ENCODE assay signal across 8 cellular contexts in the genomic region with DNA sequence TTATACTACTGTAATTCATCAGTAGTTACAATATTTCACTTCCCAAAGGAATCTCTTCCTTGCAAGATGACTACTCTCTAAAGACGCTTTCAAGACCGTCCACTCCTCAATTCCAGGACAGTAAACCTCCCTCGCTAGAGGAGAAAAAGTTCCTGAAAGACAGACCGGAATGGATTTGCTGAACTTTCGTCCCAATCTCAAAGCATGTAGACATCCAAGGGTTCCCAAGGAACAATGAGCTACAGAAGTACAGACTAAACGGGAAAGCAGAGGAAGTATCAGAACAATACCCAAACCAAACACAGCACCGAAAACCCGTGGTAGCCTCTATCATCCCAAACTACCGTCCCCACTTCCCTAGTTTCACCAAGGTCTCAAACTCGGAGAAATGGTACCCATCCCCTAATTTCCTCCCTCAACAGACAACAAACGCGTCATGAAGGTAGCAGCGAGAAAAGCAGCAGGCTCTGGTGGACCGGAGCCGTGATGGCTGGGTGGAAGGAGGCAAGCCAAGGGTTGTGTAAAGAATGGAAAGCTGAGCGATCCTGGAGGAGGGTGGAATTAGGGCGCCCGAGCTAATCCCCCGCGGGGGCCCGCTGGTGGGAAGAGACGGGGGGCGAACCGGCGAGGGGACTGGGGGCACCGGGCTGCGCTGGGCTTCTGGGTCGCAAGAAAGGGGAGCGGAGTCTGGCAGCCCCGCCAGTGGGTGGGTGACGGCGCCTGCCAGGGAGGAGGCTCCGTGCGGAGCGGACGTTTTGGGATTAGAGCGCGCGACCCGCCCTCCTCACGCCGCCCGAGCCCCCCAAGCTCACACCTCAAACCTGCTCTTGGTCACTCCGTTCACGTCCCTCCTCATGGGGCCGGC. TPM values are rescaled to one million over a fixed set of nuclear protein-coding genes. Genes with fewer than 3 reads are reported as not detected.
A peak's percentile ranks its signal among the peaks of the same experiment; 100 is the strongest.
DNase-seq lines count a peak whose midpoint lies in the region; ATAC-seq and TF ChIP-seq lines count a peak whose summit lies in the region.

No MANE protein-coding gene starts in this region.

- H3K9me3 ChIP-seq in ovary: no peaks in the 10 kb centered on the region

- peak; percentile 8 for ATAC-seq in Right ventricle myocardium superior (ENCODE audit: poor library complexity)

- peak overlapping the region; percentile 99 for H3K4me3 ChIP-seq in HL-60 (replicated peaks; ENCODE audit: insufficient read depth, low read length)
- peak overlapping the region; percentile 99 for H3K4me3 ChIP-seq in ovary

- H3K27ac ChIP-seq in HL-60 (replicated peaks) (peak overlapping the region; percentile 90), ovary (peak overlapping the region; percentile 86 to 89)

- no peak for TF ChIP-seq POLR2A in ovary (IDR thresholded peaks at IDR 0.05)

- 0 to 1% (median 1%) methylated on average over 38 to 46 of the region's 46 CpGs for WGBS in ovary, 3 donors

- intact Hi-C loops in Right ventricle myocardium superior (cut with DNase I): no loop called here
- intact Hi-C loops in ovary (cut with DNase I): no loop called here

- H3K4me1 ChIP-seq in ovary (ENCODE audit: insufficient read depth): peaks cover 1% of the 10 kb centered on the region

- no peaks in the 10 kb centered on the region for H3K36me3 ChIP-seq in ovary

- H3K27me3 ChIP-seq in HL-60 (ENCODE audit: insufficient read depth, poor library complexity, severe bottlenecking) (no peaks in the 10 kb centered on the region), ovary (no peaks in the 10 kb centered on the region)

- TF ChIP-seq CTCF in HL-60 (IDR thresholded peaks at IDR 0.05; ENCODE audit: insufficient read depth, low read length) (no peak), ovary (IDR thresholded peaks at IDR 0.05) (no peak), GM13976 (IDR thresholded peaks at IDR 0.05; ENCODE audit: borderline replicate concordance, control extremely low read depth, extremely low read depth, insufficient read depth, missing control alignments) (no peak)

- peak; percentile 50 for DNase-seq in NCI-H82 (lab: John Stamatoyannopoulos, UW)
- no peak for DNase-seq in NCI-H82 treated with DMSO at 0.1 percent for 48 hours (lab: John Stamatoyannopoulos, UW; ENCODE audit: unreplicated experiment)
- peak in 1 of 2 experiments; percentile 9 for DNase-seq in HL-60 (ENCODE audit: low read depth in 1 of 2, low spot score in 1 of 2)
- DNase-seq in activated effector memory CD4-positive, alpha-beta T cell treated with anti-CD3 and anti-CD28 coated beads, Interleukin-2, amount 50 U/mL, for 16 hours: peak; percentile 74
- DNase-seq in Right ventricle myocardium superior: peak; percentile 54
- DNase-seq in ovary: peak in 2 of 5 donors; percentile 20 to 24
- DNase-seq in NCI-H526 (lab: John Stamatoyannopoulos, UW): no peak
- no peak for DNase-seq in GM13976 (ENCODE audit: low spot score)

- no peak for TF ChIP-seq EP300 in ovary (IDR thresholded peaks at IDR 0.05)

- in situ Hi-C loops in GM13976 (cut with MboI; ENCODE audit: low sequenced_read_pairs, unreplicated experiment): no loop called here

RNA-seq across cellular contexts. Expression of gene FBXL20, which starts 0.6 kb away (rescaled TPM):
- total RNA-seq in Right ventricle myocardium superior (12.1 TPM), ovary (10 to 100 TPM; 12.7 to 25.2 (median 18.5) TPM)
- 10 to 100 TPM in 1 of 2 donors, 1 to 10 TPM in 1; 4.7 to 16.6 TPM for polyA plus RNA-seq in ovary

RNA-seq across cellular contexts. Expression of gene MED1, which starts 50.3 kb away (rescaled TPM):
- total RNA-seq in Right ventricle myocardium superior: 21.2 TPM
- total RNA-seq in ovary: 10 to 100 TPM; 15.6 to 43.7 (median 34.1) TPM
- 10 to 100 TPM; 11.0 to 32.0 TPM for polyA plus RNA-seq in ovary

Comparison
In these comparisons a context has a peak if more than half of its experiments do, and no peak if none do; other contexts are left out.
1. DNase-seq: peak in NCI-H82 (single experiment), activated effector memory CD4-positive, alpha-beta T cell treated with anti-CD3 and anti-CD28 coated beads, Interleukin-2, amount 50 U/mL, for 16 hours (single experiment) and Right ventricle myocardium superior (single experiment); none in NCI-H82 treated with DMSO at 0.1 percent for 48 hours (single experiment), NCI-H526 (0 of 2) and GM13976 (single experiment).